8 cellular contexts compared by ENCODE assay signal in genomic region chr3:129490273-129490675, GRCh38. TPM values are rescaled to one million over a fixed set of nuclear protein-coding genes. Genes with fewer than 3 reads are reported as not detected.
A peak's percentile ranks its signal among the peaks of the same experiment; 100 is the strongest.
DNase-seq lines count a peak whose midpoint lies in the region; ATAC-seq and TF ChIP-seq lines count a peak whose summit lies in the region.

No MANE protein-coding gene starts in this region.

- peaks cover 14% of the 10 kb centered on the region for H3K4me1 ChIP-seq in mesenchymal stem cell (ENCODE audit: control insufficient read depth, insufficient read depth, low read depth, low read length)

- H2AFZ ChIP-seq in mesenchymal stem cell (ENCODE audit: low read depth, low read length), result no peak overlapping the region

- peak overlapping the region; percentile 59 for H2BK120ac ChIP-seq in mesenchymal stem cell (ENCODE audit: low read depth, low read length)

- no peaks in the 10 kb centered on the region for H3K9me3 Mint-ChIP-seq in activated CD8-positive, alpha-beta T cell treated with anti-CD3 and anti-CD28 coated beads for 36 hours
- no peaks in the 10 kb centered on the region for H3K9me3 Mint-ChIP-seq in endothelial cell (ENCODE audit: unreplicated experiment)

- no peaks in the 10 kb centered on the region for H3K4me1 Mint-ChIP-seq in activated CD8-positive, alpha-beta T cell treated with anti-CD3 and anti-CD28 coated beads for 36 hours (ENCODE audit: low read depth)
- peaks cover 75% of the 10 kb centered on the region for H3K4me1 Mint-ChIP-seq in endothelial cell (ENCODE audit: unreplicated experiment)

- ATAC-seq in GM18907 (IDR thresholded peaks at IDR 0.05; ENCODE audit: unreplicated experiment) (peak; percentile 77), HG03571 (IDR thresholded peaks at IDR 0.05; ENCODE audit: unreplicated experiment) (peak; percentile 66)
- peak; percentile 99 for ATAC-seq in activated CD8-positive, alpha-beta T cell treated with anti-CD3 and anti-CD28 coated beads for 36 hours

- peak; percentile 76 for TF ChIP-seq CTCF in activated CD8-positive, alpha-beta T cell treated with anti-CD3 and anti-CD28 coated beads for 36 hours (IDR thresholded peaks at IDR 0.05)
- TF ChIP-seq CTCF in endothelial cell (IDR thresholded peaks at IDR 0.05; ENCODE audit: unreplicated experiment), result peak; percentile 64

- no peaks in the 10 kb centered on the region for H3K9me3 ChIP-seq in mesenchymal stem cell (ENCODE audit: control insufficient read depth, low read length)

- H3K4me3 ChIP-seq in mesenchymal stem cell (ENCODE audit: insufficient read depth in 1 of 2, low read depth in 1 of 2, low read length in 2 of 2), result no peak overlapping the region

- no peak overlapping the region for H2BK5ac ChIP-seq in mesenchymal stem cell (ENCODE audit: low read depth, low read length, poor library complexity, severe bottlenecking)

- peaks cover 14 to 24% of the 10 kb centered on the region in 2 experiments for H3K36me3 ChIP-seq in mesenchymal stem cell (ENCODE audit: control insufficient read depth in 1 of 2, insufficient read depth in 2 of 2, low read depth in 1 of 2, low read length in 2 of 2)

- H3K23ac ChIP-seq in mesenchymal stem cell (ENCODE audit: low read length in 2 of 2), result no peak overlapping the region

- no peak overlapping the region for H2BK15ac ChIP-seq in mesenchymal stem cell (ENCODE audit: low read depth, poor library complexity, severe bottlenecking)

- POLR2A ChIA-PET in activated CD8-positive, alpha-beta T cell treated with anti-CD3 and anti-CD28 coated beads for 36 hours (lab: Charles Lee), result interaction anchor here (0.9 to 1.1 kb wide), 2 partner anchors 90 to 93 kb away, joined by 3 to 4 read pairs; no protein-coding TSS in a partner anchor

- peak overlapping the region; percentile 6 for H3K27ac ChIP-seq in mesenchymal stem cell (ENCODE audit: low read length, poor library complexity, severe bottlenecking)

- intact Hi-C loops in activated CD8-positive, alpha-beta T cell treated with anti-CD3 and anti-CD28 coated beads for 36 hours (cut with micrococcal nuclease), result loop anchor here (2.0 to 10.0 kb wide), 3 partner anchors 125 to 445 kb away; no protein-coding TSS in a partner anchor

- H2AK5ac ChIP-seq in mesenchymal stem cell (ENCODE audit: low read length, severe bottlenecking), result no peak overlapping the region

- H3K14ac ChIP-seq in mesenchymal stem cell (ENCODE audit: low read length in 2 of 2), result no peak overlapping the region

- H3K79me1 ChIP-seq in mesenchymal stem cell (replicated peaks; ENCODE audit: low read length, poor library complexity, severe bottlenecking), result no peaks in the 10 kb centered on the region

- 21% methylated on average over 5 of the region's 5 CpGs for WGBS in mesenchymal stem cell

- H3K18ac ChIP-seq in mesenchymal stem cell (ENCODE audit: low read depth in 1 of 2, low read length in 2 of 2), result peak overlapping the region; percentile 14 to 88

- H3K4me3 Mint-ChIP-seq in activated CD8-positive, alpha-beta T cell treated with anti-CD3 and anti-CD28 coated beads for 36 hours, result no peak overlapping the region
- no peak overlapping the region for H3K4me3 Mint-ChIP-seq in endothelial cell (ENCODE audit: unreplicated experiment)

- H2BK12ac ChIP-seq in mesenchymal stem cell (ENCODE audit: low read length in 2 of 2), result peak overlapping the region; percentile 81 to 85

- H3K36me3 Mint-ChIP-seq in activated CD8-positive, alpha-beta T cell treated with anti-CD3 and anti-CD28 coated beads for 36 hours (ENCODE audit: low read depth), result no peaks in the 10 kb centered on the region
- H3K36me3 Mint-ChIP-seq in endothelial cell (ENCODE audit: low read depth, unreplicated experiment), result peaks cover 8% of the 10 kb centered on the region

- no peaks in the 10 kb centered on the region for H3K27me3 ChIP-seq in mesenchymal stem cell (ENCODE audit: control insufficient read depth in 1 of 2, insufficient read depth in 1 of 2, low read length in 2 of 2)

- H4K91ac ChIP-seq in mesenchymal stem cell (ENCODE audit: low read length), result peak overlapping the region; percentile 36

- H3K4ac ChIP-seq in mesenchymal stem cell (ENCODE audit: low read depth in 1 of 2, low read length in 2 of 2), result peak overlapping the region in 1 of 2 experiments; percentile 45

- CTCF ChIA-PET in activated CD8-positive, alpha-beta T cell treated with anti-CD3 and anti-CD28 coated beads for 36 hours (lab: Charles Lee), result interaction anchor here (0.6 to 2.3 kb wide), 37 partner anchors 9 to 452 kb away, joined by 3 to 13 read pairs (median 3); partner anchors contain the start of genes IFT122 and MBD4

- H4K8ac ChIP-seq in mesenchymal stem cell (ENCODE audit: low read length), result peak overlapping the region; percentile 54

- H3K27ac Mint-ChIP-seq in activated CD8-positive, alpha-beta T cell treated with anti-CD3 and anti-CD28 coated beads for 36 hours, result no peak overlapping the region
- peak overlapping the region; percentile 48 for H3K27ac Mint-ChIP-seq in endothelial cell (ENCODE audit: unreplicated experiment)

- no peaks in the 10 kb centered on the region for H3K27me3 Mint-ChIP-seq in activated CD8-positive, alpha-beta T cell treated with anti-CD3 and anti-CD28 coated beads for 36 hours
- H3K27me3 Mint-ChIP-seq in endothelial cell (ENCODE audit: unreplicated experiment), result peaks cover 7% of the 10 kb centered on the region

- DNase-seq in AG20443 (ENCODE audit: low spot score) (peak; percentile 93), NCI-H774 (lab: John Stamatoyannopoulos, UW) (peak; percentile 61), endothelial cell (ENCODE audit: low spot score) (peak; percentile 75), mesenchymal stem cell (peak; percentile 95)
- DNase-seq in activated CD8-positive, alpha-beta T cell treated with anti-CD3 and anti-CD28 coated beads for 36 hours, result peak; percentile 59
- peak; percentile 12 for DNase-seq in stimulated activated CD8-positive, alpha-beta memory T cell treated with anti-CD3 and anti-CD28 coated beads, Interleukin-12 subunit alpha, Interleukin-12 subunit beta, amount 100 ng/mL, for 24 hours (ENCODE audit: extremely low read depth)

- H3K4me2 ChIP-seq in mesenchymal stem cell (ENCODE audit: low read length, poor library complexity, severe bottlenecking), result no peak overlapping the region

- peak overlapping the region; percentile 81 for H3K9ac ChIP-seq in mesenchymal stem cell (ENCODE audit: low read length)

RNA-seq across cellular contexts. Expression of gene RHO, which starts 38.2 kb away (rescaled TPM):
- not detected for total RNA-seq in activated CD8-positive, alpha-beta T cell treated with anti-CD3 and anti-CD28 coated beads for 36 hours
- not detected for total RNA-seq in endothelial cell (ENCODE audit: unreplicated experiment)
- not detected for polyA plus RNA-seq in mesenchymal stem cell (2013, experiment 1 of 2)
- polyA plus RNA-seq in mesenchymal stem cell (2013, experiment 2 of 2), result not detected

RNA-seq across cellular contexts. Expression of gene IFT122, which starts 50.2 kb away (rescaled TPM):
- 10 to 100 TPM; 18.9 to 20.4 TPM for total RNA-seq in activated CD8-positive, alpha-beta T cell treated with anti-CD3 and anti-CD28 coated beads for 36 hours
- total RNA-seq in endothelial cell (ENCODE audit: unreplicated experiment), result 25.1 TPM
- polyA plus RNA-seq in mesenchymal stem cell (2013, experiment 1 of 2), result 8.0 TPM
- 8.2 TPM for polyA plus RNA-seq in mesenchymal stem cell (2013, experiment 2 of 2)

RNA-seq across cellular contexts. Expression of gene MBD4, which starts 50.5 kb away (rescaled TPM):
- total RNA-seq in activated CD8-positive, alpha-beta T cell treated with anti-CD3 and anti-CD28 coated beads for 36 hours, result 10 to 100 TPM; 38.9 to 44.5 TPM
- total RNA-seq in endothelial cell (ENCODE audit: unreplicated experiment), result 30.6 TPM
- 32.0 TPM for polyA plus RNA-seq in mesenchymal stem cell (2013, experiment 1 of 2)
- 31.3 TPM for polyA plus RNA-seq in mesenchymal stem cell (2013, experiment 2 of 2)

RNA-seq across cellular contexts. Expression of gene H1-8, which starts 52.7 kb away (rescaled TPM):
- not detected for total RNA-seq in activated CD8-positive, alpha-beta T cell treated with anti-CD3 and anti-CD28 coated beads for 36 hours
- 2.7 TPM for total RNA-seq in endothelial cell (ENCODE audit: unreplicated experiment)
- not detected for polyA plus RNA-seq in mesenchymal stem cell (2013, experiment 1 of 2)
- not detected for polyA plus RNA-seq in mesenchymal stem cell (2013, experiment 2 of 2)

Comparison
In these comparisons a context has a peak if more than half of its experiments do, and no peak if none do; other contexts are left out.
1. DNase-seq: peak in every context shown above with its lines; median percentile 95 in mesenchymal stem cell; 93 in AG20443; 75 in endothelial cell; 61 in NCI-H774; 59 in activated CD8-positive, alpha-beta T cell treated with anti-CD3 and anti-CD28 coated beads for 36 hours; 12 in stimulated activated CD8-positive, alpha-beta memory T cell treated with anti-CD3 and anti-CD28 coated beads, Interleukin-12 subunit alpha, Interleukin-12 subunit beta, amount 100 ng/mL, for 24 hours.